ENCODE assay signal across 8 cellular contexts in genomic region chr16:84618428-84619102, GRCh38. TPM values are rescaled to one million over a fixed set of nuclear protein-coding genes. Genes with fewer than 3 reads are reported as not detected.
DNase-seq lines count a peak whose midpoint lies in the region; ATAC-seq and TF ChIP-seq lines count a peak whose summit lies in the region.

No MANE protein-coding gene starts in this region.

- TF ChIP-seq CTCF in body of pancreas (IDR thresholded peaks at IDR 0.05) (peak in 3 of 7 experiments; percentile 6 to 22 (median 7)), transverse colon (IDR thresholded peaks at IDR 0.05) (no peak), GM10266 (IDR thresholded peaks at IDR 0.05; ENCODE audit: control insufficient read depth, insufficient read depth, low read depth, missing control alignments) (no peak)

- peak; percentile 41 for ATAC-seq in body of pancreas
- ATAC-seq in HG03432 (IDR thresholded peaks at IDR 0.05; ENCODE audit: unreplicated experiment): no peak

- H3K4me1 ChIP-seq in body of pancreas (peaks cover 17% of the 10 kb centered on the region), transverse colon (peaks cover 3 to 39% (median 29%) of the 10 kb centered on the region in 4 donors)

- TF ChIP-seq EP300 in transverse colon (IDR thresholded peaks at IDR 0.05; ENCODE audit: low read depth): no peak

- H3K4me3 ChIP-seq in body of pancreas: no peak overlapping the region
- H3K4me3 ChIP-seq in transverse colon: peak overlapping the region in 1 of 4 donors; percentile 94

- no peaks in the 10 kb centered on the region for H3K36me3 ChIP-seq in body of pancreas (replicated peaks in 1 of 2; ENCODE audit: insufficient read depth in 1 of 2, low read depth in 2 of 2)
- H3K36me3 ChIP-seq in transverse colon: no peaks in the 10 kb centered on the region

- TF ChIP-seq POLR2A in body of pancreas (IDR thresholded peaks at IDR 0.05) (no peak), transverse colon (IDR thresholded peaks at IDR 0.05) (no peak)

- intact Hi-C loops in body of pancreas (cut with DNase I): no loop called here
- intact Hi-C loops in transverse colon (cut with DNase I; ENCODE audit: low total_unique reads): no loop called here

- H3K27me3 ChIP-seq in body of pancreas: no peaks in the 10 kb centered on the region
- H3K27me3 ChIP-seq in transverse colon: no peaks in the 10 kb centered on the region

- in situ Hi-C loops in transverse colon (cut with MboI; ENCODE audit: low pct_ligation_motif_present in 1 of 4, low pct_unique_long_range_greater_than_20kb in 1 of 4, low sequenced_read_pairs in 3 of 4): no loop called here

- WGBS in body of pancreas, 2 donors: 3 to 11% methylated on average over 9 of the region's 9 CpGs
- 0 to 28% methylated on average over 1 to 9 of the region's 9 CpGs for WGBS in transverse colon (ENCODE audit: low coverage in 1 of 2), 2 donors

- DNase-seq in ELR (ENCODE audit: low read depth): peak; percentile 100
- peak; percentile 93 for DNase-seq in LoVo (ENCODE audit: low spot score)
- peak; percentile 40 to 59 (median 42) for DNase-seq in body of pancreas
- DNase-seq in kidney glomerular epithelial cell (lab: John Stamatoyannopoulos, UW): peak; percentile 94
- DNase-seq in transverse colon: no peak
- no peak for DNase-seq in GM10266 (ENCODE audit: extremely low spot score)
- DNase-seq in NCI-H446 (lab: John Stamatoyannopoulos, UW): no peak

- H3K9me3 ChIP-seq in body of pancreas (no peaks in the 10 kb centered on the region), transverse colon (no peaks in the 10 kb centered on the region)

- peak overlapping the region in 3 of 4 donors; percentile 51 to 72 (median 69) for H3K27ac ChIP-seq in body of pancreas
- H3K27ac ChIP-seq in transverse colon: peak overlapping the region; percentile 48 to 89 (median 75)

RNA-seq across cellular contexts. Expression of gene COTL1, which starts 0.7 kb away (rescaled TPM):
- 10 to 100 TPM; 19.7 to 20.4 TPM for total RNA-seq in body of pancreas
- total RNA-seq in transverse colon: 10 to 100 TPM; 31.1 to 78.9 (median 47.9) TPM

RNA-seq across cellular contexts. Expression of gene KLHL36, which starts 29.7 kb away (rescaled TPM):
- total RNA-seq in body of pancreas (10 to 100 TPM; 39.7 to 50.8 TPM), transverse colon (10 to 100 TPM; 38.0 to 75.5 (median 66.7) TPM)

Comparison
In these comparisons a context has a peak if more than half of its experiments do, and no peak if none do; other contexts are left out.
1. DNase-seq: peak in ELR (single experiment), LoVo (single experiment), body of pancreas (4 of 4) and kidney glomerular epithelial cell (single experiment); none in transverse colon (single experiment), GM10266 (single experiment) and NCI-H446 (0 of 2).